In the genomic region with DNA sequence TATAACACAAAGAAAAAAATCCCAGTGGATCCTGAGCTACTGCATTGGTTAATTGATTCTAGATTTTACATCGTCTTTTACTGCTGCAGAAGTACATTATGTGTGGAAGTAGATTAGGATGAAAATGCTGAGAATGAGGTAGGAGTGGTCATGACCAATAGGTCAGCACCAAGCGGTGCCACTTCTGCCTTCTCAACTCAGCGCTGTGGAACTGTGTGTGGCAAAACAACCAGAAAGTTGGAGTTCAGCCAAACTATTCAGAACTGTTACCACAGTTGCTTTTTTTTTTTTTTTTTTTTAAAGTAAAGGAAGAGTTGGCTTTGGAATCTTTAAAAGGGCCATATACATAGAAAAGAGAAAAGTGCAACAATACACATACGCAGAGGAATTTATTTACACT, we compare ENCODE assay signal across 10 cellular contexts. TPM values are rescaled to one million over a fixed set of nuclear protein-coding genes. Genes with fewer than 3 reads are reported as not detected.
DNase-seq lines count a peak whose midpoint lies in the region; ATAC-seq, FAIRE-seq and TF ChIP-seq lines count a peak whose summit lies in the region.
"Had no signal": no experiment of that assay in that cellular context is flagged by ENCODE, and none has a peak within 500 bp of the region (broad histone marks: within the 10 kb centered on the region; RNA-seq: fewer than 3 reads in every experiment).

No MANE protein-coding gene starts in this region.

- no peak overlapping the region for H3K4me3 ChIP-seq in small intestine (ENCODE audit: low read depth in 1 of 2, low read length in 2 of 2)
- no peak overlapping the region for H3K4me3 ChIP-seq in testis
- H3K4me3 ChIP-seq: coronary artery had no signal

- FAIRE-seq in small intestine (lab: Jason Lieb, UNC), result no peak

- H3K9me3 ChIP-seq in small intestine (ENCODE audit: control insufficient read depth, low read depth) (no peaks in the 10 kb centered on the region), testis (no peaks in the 10 kb centered on the region)

- TF ChIP-seq CTCF in testis (IDR thresholded peaks at IDR 0.05), result no peak

- WGBS in small intestine, 3 donors, result 15 to 48% (median 29%) methylated on average over 4 of the region's 4 CpGs
- 54 to 73% methylated on average over 4 of the region's 4 CpGs for WGBS in testis, 2 donors

- intact Hi-C loops in testis (cut with DNase I; ENCODE audit: low total_unique reads), result no loop called here

- H3K27me3 ChIP-seq in small intestine (ENCODE audit: control insufficient read depth in 2 of 2, insufficient read depth in 2 of 2, low read length in 2 of 2) (no peaks in the 10 kb centered on the region), testis (no peaks in the 10 kb centered on the region)

- no peak for ATAC-seq in GM18907 (IDR thresholded peaks at IDR 0.05; ENCODE audit: unreplicated experiment)
- ATAC-seq: Panc1 had no signal

- H3K4me1 ChIP-seq in small intestine (ENCODE audit: control insufficient read depth in 2 of 2, insufficient read depth in 1 of 2, low read depth in 1 of 2, low read length in 1 of 2), result no peaks in the 10 kb centered on the region
- no peaks in the 10 kb centered on the region for H3K4me1 ChIP-seq in testis

- DNase-seq in NCI-H2171 treated with DMSO at 0.1 percent for 48 hours (lab: John Stamatoyannopoulos, UW) (peak; percentile 30), NCI-H2171 (lab: John Stamatoyannopoulos, UW) (no peak), RPMI8226 (peak; percentile 57), foreskin melanocyte (peak; percentile 30), small intestine (peak; percentile 80), testis (no peak), GF-D8 (lab: John Stamatoyannopoulos, UW) (no peak)

- no peaks in the 10 kb centered on the region for H3K36me3 ChIP-seq in small intestine (ENCODE audit: control insufficient read depth in 2 of 2, insufficient read depth in 2 of 2, low read length in 2 of 2)
- H3K36me3 ChIP-seq in testis (ENCODE audit: low read depth, missing control alignments), result no peaks in the 10 kb centered on the region

- TF ChIP-seq POLR2A in testis (IDR thresholded peaks at IDR 0.05), result no peak

- H3K27ac ChIP-seq in small intestine (ENCODE audit: low read depth in 1 of 2, low read length in 1 of 2), result no peak overlapping the region
- H3K27ac ChIP-seq in testis, result no peak overlapping the region
- H3K27ac ChIP-seq: coronary artery had no signal

RNA-seq across cellular contexts. Expression of gene POU5F2, which starts 24.2 kb away (rescaled TPM):
- polyA plus RNA-seq in small intestine (under 1 TPM in 2 of 3 donors, not detected in 1; under 0.01 to 0.04 TPM), testis (ENCODE audit: insufficient read depth, low read depth, low replicate concordance) (5.2 TPM)
- total RNA-seq in testis, result 1 to 10 TPM; 6.5 TPM

Comparison
In these comparisons a context has a peak if more than half of its experiments do, and no peak if none do; other contexts are left out.
1. DNase-seq: peak in NCI-H2171 treated with DMSO at 0.1 percent for 48 hours (single experiment), RPMI8226 (single experiment), foreskin melanocyte (single experiment) and small intestine (single experiment); none in NCI-H2171 (single experiment), testis (single experiment) and GF-D8 (single experiment).